14 cellular contexts compared by ENCODE assay signal in the genomic region with DNA sequence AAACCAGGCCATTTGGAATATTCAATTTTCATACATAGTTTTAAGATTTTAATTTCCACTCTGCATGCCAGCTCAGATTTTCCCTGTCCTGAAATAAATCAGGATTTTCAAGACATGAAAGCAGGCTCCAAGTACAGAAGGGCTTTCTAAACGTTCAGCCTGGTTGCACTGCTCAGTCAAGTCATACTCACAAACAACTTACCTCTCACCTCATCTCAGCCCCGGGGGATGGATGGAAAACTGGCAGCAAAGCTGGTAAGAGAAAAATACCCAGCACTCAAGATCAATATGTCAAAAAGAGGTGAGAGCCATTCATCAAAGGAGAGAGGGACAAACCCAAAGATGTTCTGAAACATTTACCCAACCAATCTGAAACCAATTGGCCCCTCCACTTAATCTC.
A peak's percentile ranks its signal among the peaks of the same experiment; 100 is the strongest.
DNase-seq lines count a peak whose midpoint lies in the region; TF ChIP-seq lines count a peak whose summit lies in the region.
"Had no signal": no experiment of that assay in that cellular context is flagged by ENCODE, and none has a peak within 500 bp of the region (broad histone marks: within the 10 kb centered on the region; RNA-seq: fewer than 3 reads in every experiment).

No MANE protein-coding gene starts in this region.

- peaks cover 13% of the 10 kb centered on the region for H3K36me3 Mint-ChIP-seq in nephron progenitor cell (ENCODE audit: low read depth)
- H3K36me3 Mint-ChIP-seq: CD4-positive, CD25-positive, alpha-beta regulatory T cell; CD8-positive, alpha-beta T cell had no signal

- H3K4me1 Mint-ChIP-seq in nephron progenitor cell, result peaks cover 18% of the 10 kb centered on the region
- H3K4me1 Mint-ChIP-seq: CD4-positive, CD25-positive, alpha-beta regulatory T cell had no signal

- peaks cover 2% of the 10 kb centered on the region for H3K27me3 Mint-ChIP-seq in nephron progenitor cell (ENCODE audit: low read depth, poor library complexity)
- H3K27me3 Mint-ChIP-seq: CD4-positive, CD25-positive, alpha-beta regulatory T cell had no signal

- no peak overlapping the region for H3K4me3 Mint-ChIP-seq in nephron progenitor cell
- H3K4me3 Mint-ChIP-seq: B cell; CD4-positive, CD25-positive, alpha-beta regulatory T cell; CD8-positive, alpha-beta T cell; GM23338; H9 had no signal

- H3K27ac Mint-ChIP-seq in nephron progenitor cell, result peak overlapping the region; percentile 21
- H3K27ac Mint-ChIP-seq: B cell; CD4-positive, CD25-positive, alpha-beta regulatory T cell; CD8-positive, alpha-beta T cell; GM23338; H9 had no signal

- peaks cover 14% of the 10 kb centered on the region for H3K9me3 Mint-ChIP-seq in nephron progenitor cell
- H3K9me3 Mint-ChIP-seq: CD8-positive, alpha-beta T cell; GM23338; H9 had no signal

- TF ChIP-seq CTCF in nephron progenitor cell (IDR thresholded peaks at IDR 0.05), result no peak

- peak; percentile 42 for DNase-seq in DMS79 treated with DMSO at 0.1 percent for 48 hours (lab: John Stamatoyannopoulos, UW)
- DNase-seq in DMS79 (lab: John Stamatoyannopoulos, UW), result no peak
- no peak for DNase-seq in nephron progenitor cell
- peak; percentile 17 for DNase-seq in retina
- no peak for DNase-seq in stimulated activated CD4-positive, alpha-beta T cell treated with anti-CD3 and anti-CD28 coated beads, Interleukin-4, amount 100 ng/mL, for 4 hours
- no peak for DNase-seq in mucosa of gallbladder (ENCODE audit: low spot score)
- DNase-seq: Caco-2; CD4-positive, CD25-positive, alpha-beta regulatory T cell; CD8-positive, alpha-beta T cell; DMS153; DND-41; H9 had no signal

Comparison
In these comparisons a context has a peak if more than half of its experiments do, and no peak if none do; other contexts are left out.
1. DNase-seq: peak in DMS79 treated with DMSO at 0.1 percent for 48 hours (single experiment) and retina (single experiment); none in DMS79 (single experiment), nephron progenitor cell (single experiment), stimulated activated CD4-positive, alpha-beta T cell treated with anti-CD3 and anti-CD28 coated beads, Interleukin-4, amount 100 ng/mL, for 4 hours (0 of 2) and mucosa of gallbladder (single experiment).